Comparison of ENCODE assay signal across 19 cellular contexts in the genomic region with DNA sequence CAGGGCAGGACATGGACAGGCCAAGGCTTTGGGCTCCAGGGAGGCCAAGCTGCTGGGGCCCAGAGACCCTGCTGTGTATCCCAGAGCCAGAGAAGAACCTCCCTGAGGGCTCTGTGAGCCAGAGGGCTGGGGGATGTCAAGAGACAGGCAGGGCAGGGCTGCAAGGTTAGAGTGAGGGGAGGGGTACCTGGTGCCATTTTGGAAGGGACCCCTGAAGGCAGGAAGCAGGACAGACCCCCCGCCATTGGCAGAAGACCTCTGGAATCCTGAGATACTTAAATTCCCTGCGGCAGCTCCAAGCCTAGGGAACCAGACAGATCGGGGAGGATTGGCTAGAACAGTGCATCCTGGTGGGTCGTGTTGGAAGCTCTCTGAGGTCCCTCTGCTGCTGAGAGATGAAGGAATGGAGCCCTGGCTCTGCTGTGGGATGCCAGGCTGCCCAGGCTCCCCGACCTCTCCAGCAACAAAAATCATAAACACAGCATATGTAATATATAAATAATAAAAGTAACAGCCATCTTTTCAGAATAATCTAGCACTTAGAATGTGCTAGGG.
DNase-seq lines count a peak whose midpoint lies in the region; ATAC-seq, FAIRE-seq and TF ChIP-seq lines count a peak whose summit lies in the region.
"Had no signal": no experiment of that assay in that cellular context is flagged by ENCODE, and none has a peak within 500 bp of the region (broad histone marks: within the 10 kb centered on the region; RNA-seq: fewer than 3 reads in every experiment).

No MANE protein-coding gene starts in this region.

- no peak overlapping the region for H3K27ac ChIP-seq in H1 (ENCODE audit: low read depth, low read length)
- H3K27ac ChIP-seq in trophoblast cell (ENCODE audit: low read depth, low read length), result no peak overlapping the region
- H3K27ac ChIP-seq in sigmoid colon, result no peak overlapping the region
- no peak overlapping the region for H3K27ac ChIP-seq in aorta (ENCODE audit: low read depth in 1 of 2, low read length in 2 of 2)
- H3K27ac ChIP-seq: hepatocyte, VCaP had no signal

- H2AFZ ChIP-seq in H1 (ENCODE audit: low read length) (no peak overlapping the region), trophoblast cell (ENCODE audit: insufficient read depth, low read length, poor library complexity) (peak overlapping the region; percentile 40)
- H2AFZ ChIP-seq: hepatocyte had no signal

- H2AK5ac ChIP-seq in H1 (ENCODE audit: low read depth, low read length) (no peak overlapping the region; the same call in 1 of the 2 replicates), trophoblast cell (ENCODE audit: low read length) (no peak overlapping the region)

- H2BK12ac ChIP-seq in H1 (ENCODE audit: low read depth, low read length) (peak overlapping the region; percentile 60; the same call in 1 of the 2 replicates), trophoblast cell (ENCODE audit: low read length) (no peak overlapping the region)

- no peak overlapping the region for H4K12ac ChIP-seq in trophoblast cell (ENCODE audit: low read depth, low read length)

- H3K23ac ChIP-seq in H1 (ENCODE audit: insufficient read length) (no peak overlapping the region), trophoblast cell (ENCODE audit: low read length) (no peak overlapping the region)

- H3K4ac ChIP-seq in H1 (replicated peaks; ENCODE audit: insufficient read length, low read depth, low read length) (no peak overlapping the region), trophoblast cell (ENCODE audit: low read depth, low read length) (no peak overlapping the region)

- H3K18ac ChIP-seq in H1 (ENCODE audit: extremely low read depth, low read length) (no peak overlapping the region; the same call in 1 of the 2 replicates), trophoblast cell (ENCODE audit: low read length) (peak overlapping the region; percentile 21)

- no peak overlapping the region for H4K5ac ChIP-seq in H1 (ENCODE audit: insufficient read length, low read depth, low read length)

- CTCF ChIA-PET in H1 (lab: Charles Lee; ENCODE audit: partially characterized antibody), result interaction anchor here (0.6 to 38.0 kb wide), 9 partner anchors 7 to 540 kb away, joined by 3 to 681 read pairs (median 5); no protein-coding TSS in a partner anchor

- no peak overlapping the region for H2BK20ac ChIP-seq in H1 (ENCODE audit: low read length)

- no peak for TF ChIP-seq POLR2A in NB4 (IDR thresholded peaks at IDR 0.05; ENCODE audit: extremely low read depth, insufficient read length)
- no peak for TF ChIP-seq POLR2A in H1 (IDR thresholded peaks at IDR 0.05; ENCODE audit: control extremely low read depth in 1 of 2, low read depth in 2 of 2, low read length in 2 of 2)
- TF ChIP-seq POLR2A in sigmoid colon (IDR thresholded peaks at IDR 0.05), result no peak

- no peaks in the 10 kb centered on the region for H3K27me3 ChIP-seq in H1 (replicated peaks in 1 of 4; ENCODE audit: control insufficient read depth in 3 of 4, extremely low read depth in 1 of 4, insufficient read depth in 3 of 4, low read length in 3 of 4)
- H3K27me3 ChIP-seq in trophoblast cell (ENCODE audit: insufficient read depth, low read length), result no peaks in the 10 kb centered on the region
- no peaks in the 10 kb centered on the region for H3K27me3 ChIP-seq in sigmoid colon
- H3K27me3 ChIP-seq in aorta (ENCODE audit: control insufficient read depth in 1 of 2, insufficient read depth in 2 of 2, low read length in 1 of 2), result no peaks in the 10 kb centered on the region
- H3K27me3 ChIP-seq: hepatocyte had no signal

- H2BK5ac ChIP-seq in H1 (ENCODE audit: low read depth, low read length) (peak overlapping the region; percentile 40; the same call in 1 of the 2 replicates), trophoblast cell (ENCODE audit: low read depth, low read length, poor library complexity) (no peak overlapping the region)

- TF ChIP-seq RAD21 in H1 (IDR thresholded peaks at IDR 0.05 in 1 of 2, conservative IDR thresholded peaks at IDR 0.05 in 1 of 2; ENCODE audit: low read depth in 2 of 2, low read length in 2 of 2), result no peak

- DNase-seq in ELF-1 (ENCODE audit: low read depth, low spot score) (peak; percentile 55), NB4 (ENCODE audit: low read depth) (no peak), H1 (ENCODE audit: low read depth in 1 of 2, low spot score in 2 of 2) (no peak), trophoblast cell (no peak), sigmoid colon (no peak), aorta (no peak), D721Med (ENCODE audit: insufficient read length, low spot score) (no peak)
- DNase-seq: activated CD8-positive, alpha-beta T cell treated with anti-CD3 and anti-CD28 coated beads for 36 hours; Calu3; kidney; midbrain; NCI-H1436; stimulated activated CD4-positive, alpha-beta T cell treated with anti-CD3 and anti-CD28 coated beads, Interleukin-2, amount 100 ng/mL, for 24 hours; T-cell had no signal

- H3K79me1 ChIP-seq in H1 (ENCODE audit: low read depth, low read length), result no peaks in the 10 kb centered on the region
- peaks cover 6% of the 10 kb centered on the region for H3K79me1 ChIP-seq in trophoblast cell (ENCODE audit: low read length)

- no peak for FAIRE-seq in H1 (lab: Jason Lieb, UNC)
- FAIRE-seq in D721Med (lab: Jason Lieb, UNC), result no peak
- FAIRE-seq: kidney had no signal

- no peak overlapping the region for H2BK120ac ChIP-seq in H1 (replicated peaks; ENCODE audit: low read depth, low read length)
- no peak overlapping the region for H2BK120ac ChIP-seq in trophoblast cell (ENCODE audit: insufficient read depth, low read length, poor library complexity)

- no peaks in the 10 kb centered on the region for H3K23me2 ChIP-seq in H1 (ENCODE audit: low read depth, low read length)

- H3K56ac ChIP-seq in H1 (replicated peaks; ENCODE audit: insufficient read length, low read depth, low read length), result no peak overlapping the region

- no peak for TF ChIP-seq EP300 in H1 (IDR thresholded peaks at IDR 0.05; ENCODE audit: borderline replicate concordance in 1 of 2, low read depth in 2 of 2, low read length in 2 of 2)
- no peak for TF ChIP-seq EP300 in sigmoid colon (IDR thresholded peaks at IDR 0.05)

- H3K9ac ChIP-seq in H1 (replicated peaks in 1 of 4; ENCODE audit: extremely low read depth in 1 of 4, low read depth in 3 of 4, low read length in 3 of 4), result no peak overlapping the region
- no peak overlapping the region for H3K9ac ChIP-seq in trophoblast cell (ENCODE audit: low read length)

- 81% methylated on average over 5 of the region's 5 CpGs; no CpG with 5 or more reads in 1 of the 2 experiments for WGBS in H1 (ENCODE audit: extremely low coverage in 1 of 2, insufficient coverage in 1 of 2, insufficient read length in 1 of 2, insufficient replicate concordance in 2 of 2, low coverage in 1 of 2, low lambda C conversion rate in 2 of 2, missing lambda C conversion rate in 1 of 2), 2 experiments
- no CpG with 5 or more reads among the region's 5 CpGs for WGBS in trophoblast cell (ENCODE audit: extremely low coverage, insufficient coverage, insufficient read length)
- WGBS in sigmoid colon, 2 donors, result 83 to 84% methylated on average over 5 of the region's 5 CpGs
- 83 to 84% methylated on average over 5 of the region's 5 CpGs for WGBS in aorta, 2 donors

- POLR2A ChIA-PET in H1 (lab: Charles Lee; ENCODE audit: partially characterized antibody), result interaction anchor here (0.6 to 2.1 kb wide), 3 partner anchors 11 to 117 kb away, joined by 3 to 5 read pairs (median 3); a partner anchor contains a TSS

- H4K91ac ChIP-seq in H1 (replicated peaks; ENCODE audit: insufficient read length, low read length), result no peak overlapping the region
- peak overlapping the region; percentile 42 for H4K91ac ChIP-seq in trophoblast cell (ENCODE audit: low read depth, low read length)

- H4K8ac ChIP-seq in H1 (ENCODE audit: extremely low read depth, insufficient read depth, low read length) (peak overlapping the region; percentile 69), trophoblast cell (ENCODE audit: low read depth, low read length) (peak overlapping the region; percentile 77)

- H4K20me1 ChIP-seq in H1 (replicated peaks in 1 of 2; ENCODE audit: control insufficient read depth in 1 of 2, insufficient read depth in 2 of 2, low read length in 2 of 2), result peaks cover 0 to 1% of the 10 kb centered on the region in 2 experiments

- H3K4me3 ChIP-seq in NB4 (ENCODE audit: low read depth, low read length) (no peak overlapping the region), H1 (ENCODE audit: extremely low read depth in 1 of 4, insufficient read depth in 2 of 4, low read depth in 3 of 4, low read length in 4 of 4) (no peak overlapping the region), trophoblast cell (ENCODE audit: low read depth, low read length) (no peak overlapping the region), sigmoid colon (no peak overlapping the region), aorta (ENCODE audit: low read length in 2 of 2) (no peak overlapping the region)
- H3K4me3 ChIP-seq: hepatocyte, thoracic aorta had no signal

- H3K14ac ChIP-seq in H1 (ENCODE audit: insufficient read length), result no peak overlapping the region
- peak overlapping the region; percentile 22 for H3K14ac ChIP-seq in trophoblast cell (ENCODE audit: low read length)

- intact Hi-C loops in sigmoid colon (cut with DNase I), result no loop called here
- intact Hi-C loops in aorta (cut with DNase I), result no loop called here

- TF ChIP-seq CTCF in NB4 (IDR thresholded peaks at IDR 0.05; ENCODE audit: low read depth, low read length) (peak; percentile 2), H1 (IDR thresholded peaks at IDR 0.05; ENCODE audit: control extremely low read depth in 1 of 3, insufficient read depth in 1 of 3, low read depth in 1 of 3, low read length in 3 of 3) (peak in 2 of 3 experiments; percentile 3 to 17; a peak in 1 of 4 replicates), sigmoid colon (IDR thresholded peaks at IDR 0.05) (no peak), D721Med (IDR thresholded peaks at IDR 0.05; ENCODE audit: insufficient read depth, missing control alignments) (no peak)

- ATAC-seq in HG02759 (IDR thresholded peaks at IDR 0.05; ENCODE audit: unreplicated experiment), result no peak
- no peak for ATAC-seq in aorta (ENCODE audit: low FRiP score)
- ATAC-seq: activated CD8-positive, alpha-beta T cell treated with anti-CD3 and anti-CD28 coated beads for 36 hours; HCT116; T-cell had no signal

- H3K4me2 ChIP-seq in H1 (ENCODE audit: insufficient read depth in 1 of 2, low read depth in 2 of 2, low read length in 2 of 2), result no peak overlapping the region
- H3K4me2 ChIP-seq in trophoblast cell (ENCODE audit: low read length), result no peak overlapping the region
- H3K4me2 ChIP-seq: hepatocyte had no signal

- peaks cover 0 to 19% (median 9%) of the 10 kb centered on the region in 4 experiments; a peak in 5 of 7 replicates for H3K4me1 ChIP-seq in H1 (replicated peaks in 1 of 4; ENCODE audit: control insufficient read depth in 3 of 4, insufficient read depth in 4 of 4, low read length in 3 of 4)
- peaks cover 14 to 18% of the 10 kb centered on the region in 2 experiments for H3K4me1 ChIP-seq in trophoblast cell (ENCODE audit: control insufficient read depth in 1 of 2, insufficient read depth in 2 of 2, low read length in 2 of 2)
- peaks cover 0 to 8% (median 6%) of the 10 kb centered on the region in 4 donors for H3K4me1 ChIP-seq in sigmoid colon
- H3K4me1 ChIP-seq in aorta (ENCODE audit: control insufficient read depth in 1 of 2, insufficient read depth in 2 of 2, low read length in 2 of 2), result no peaks in the 10 kb centered on the region

- H3K36me3 ChIP-seq in H1 (ENCODE audit: control insufficient read depth in 2 of 4, insufficient read depth in 4 of 4, low read length in 3 of 4) (no peaks in the 10 kb centered on the region), trophoblast cell (ENCODE audit: control insufficient read depth in 1 of 2, insufficient read depth in 2 of 2, low read length in 2 of 2) (peaks cover 0 to 2% of the 10 kb centered on the region in 2 experiments), sigmoid colon (no peaks in the 10 kb centered on the region), aorta (ENCODE audit: control insufficient read depth in 1 of 2, insufficient read depth in 2 of 2, low read length in 1 of 2) (no peaks in the 10 kb centered on the region)
- H3K36me3 ChIP-seq: thoracic aorta had no signal

- H3K9me3 ChIP-seq in H1 (ENCODE audit: insufficient read depth in 2 of 2, low read depth in 1 of 2, low read length in 1 of 2), result no peaks in the 10 kb centered on the region
- no peaks in the 10 kb centered on the region for H3K9me3 ChIP-seq in trophoblast cell (ENCODE audit: insufficient read depth, low read depth, low read length)
- H3K9me3 ChIP-seq in sigmoid colon, result no peaks in the 10 kb centered on the region
- no peaks in the 10 kb centered on the region for H3K9me3 ChIP-seq in aorta (ENCODE audit: control insufficient read depth, low read length)
- H3K9me3 ChIP-seq: thoracic aorta had no signal

- no peak overlapping the region for H2BK15ac ChIP-seq in H1 (ENCODE audit: low read length)

- H3K79me2 ChIP-seq in H1 (ENCODE audit: control insufficient read depth in 1 of 2, insufficient read depth in 2 of 2, low read length in 2 of 2) (no peaks in the 10 kb centered on the region), trophoblast cell (ENCODE audit: control insufficient read depth, insufficient read depth, low read length, poor library complexity) (peaks cover 4% of the 10 kb centered on the region)
- H3K79me2 ChIP-seq: hepatocyte had no signal

Comparison
In these comparisons a context has a peak if more than half of its experiments do, and no peak if none do; other contexts are left out.
1. CTCF ChIP-seq: peak in NB4 (single experiment) and H1 (2 of 3); none in sigmoid colon (0 of 4) and D721Med (single experiment).